ENCODE assay signal across 3 cellular contexts in the genomic region with DNA sequence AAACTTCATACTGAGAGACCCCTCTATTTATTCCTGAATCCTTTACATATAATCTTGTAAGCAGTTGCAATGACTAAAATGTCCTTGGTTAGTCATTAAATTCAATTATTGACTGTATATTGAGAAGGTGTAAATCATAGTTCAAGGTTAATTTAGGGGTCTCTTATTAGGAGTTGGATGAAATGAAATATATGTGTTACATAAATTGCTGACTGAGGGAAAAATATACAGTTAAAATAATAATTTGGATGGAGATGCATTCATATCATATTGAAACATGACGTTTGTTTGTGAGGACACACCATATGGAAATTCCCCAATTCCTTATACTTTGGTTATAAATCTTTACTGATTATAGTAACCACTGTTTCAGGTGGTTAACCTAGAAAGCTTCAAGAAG.
A peak's percentile ranks its signal among the peaks of the same experiment; 100 is the strongest.
TF ChIP-seq lines count a peak whose summit lies in the region.

No MANE protein-coding gene starts in this region.

TF ChIP-seq in A549, 52 proteins besides CTCF, POLR2A, EP300 and RAD21:
- TF ChIP-seq POLR2AphosphoS2 (conservative IDR thresholded peaks at IDR 0.05; ENCODE audit: low read length) (no peak), MAFK (IDR thresholded peaks at IDR 0.05; ENCODE audit: partially characterized antibody) (peak; percentile 97)

TF ChIP-seq in IMR-90, 13 proteins besides CTCF, POLR2A, EP300 and RAD21:
- TF ChIP-seq MAFK (IDR thresholded peaks at IDR 0.05; ENCODE audit: low read depth, low read length): peak; percentile 91
- no peak for TF ChIP-seq BHLHE40 (IDR thresholded peaks at IDR 0.05; ENCODE audit: low read depth, low read length)
TF ChIP-seq in IMR-90: peak in this region for 1.

TF ChIP-seq in H1, 55 proteins besides CTCF, POLR2A, EP300 and RAD21:
- TF ChIP-seq ASH2L (IDR thresholded peaks at IDR 0.05; ENCODE audit: low read length) (no peak), MAFK (IDR thresholded peaks at IDR 0.05; ENCODE audit: low read depth, low read length) (peak; percentile 54; the same call in 1 of the 2 replicates), TBP (IDR thresholded peaks at IDR 0.05; ENCODE audit: low read depth, low read length) (no peak)
- TF ChIP-seq, protein P1, sequence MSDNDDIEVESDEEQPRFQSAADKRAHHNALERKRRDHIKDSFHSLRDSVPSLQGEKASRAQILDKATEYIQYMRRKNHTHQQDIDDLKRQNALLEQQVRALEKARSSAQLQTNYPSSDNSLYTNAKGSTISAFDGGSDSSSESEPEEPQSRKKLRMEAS (IDR thresholded peaks at IDR 0.05): no peak
